Comparison of ENCODE assay signal across 9 cellular contexts in the genomic region with DNA sequence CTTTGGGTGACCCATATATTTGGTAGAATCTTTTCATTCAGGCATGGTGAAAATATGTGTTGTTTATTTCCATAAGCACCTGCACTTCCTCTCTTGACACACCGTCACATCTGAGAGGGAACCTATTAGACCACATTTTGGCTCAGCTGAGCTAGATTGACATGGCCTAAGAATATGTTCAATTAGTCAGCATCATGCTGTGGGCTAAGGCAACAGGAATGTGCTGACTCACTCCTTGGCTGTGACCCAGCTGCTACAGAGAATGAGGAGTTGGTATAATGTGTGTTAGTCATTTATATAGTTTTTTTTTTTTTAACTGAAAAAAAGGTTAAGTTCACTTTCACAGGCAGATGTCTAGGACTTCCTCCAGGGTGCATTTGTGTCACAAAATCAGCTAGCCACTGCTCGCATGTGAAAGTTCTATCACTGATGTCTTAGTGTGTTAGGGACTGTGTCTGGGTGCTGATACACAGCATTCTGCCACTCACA.
DNase-seq lines count a peak whose midpoint lies in the region; ATAC-seq and TF ChIP-seq lines count a peak whose summit lies in the region.
"Had no signal": no experiment of that assay in that cellular context is flagged by ENCODE, and none has a peak within 500 bp of the region (broad histone marks: within the 10 kb centered on the region; RNA-seq: fewer than 3 reads in every experiment).

No MANE protein-coding gene starts in this region.

- peak; percentile 26 for ATAC-seq in activated CD4-positive, alpha-beta T cell treated with anti-CD3 and anti-CD28 coated beads for 36 hours
- ATAC-seq in SK-N-SH treated with all-trans-retinoic acid at 6 μM for 48 hours (peak; percentile 97), gastroesophageal sphincter (peak; percentile 78)

- no peaks in the 10 kb centered on the region for H3K27me3 ChIP-seq in gastroesophageal sphincter

- H3K27ac Mint-ChIP-seq in activated CD4-positive, alpha-beta T cell treated with anti-CD3 and anti-CD28 coated beads for 36 hours, result no peak overlapping the region
- H3K27ac Mint-ChIP-seq in HFFc6, result peak overlapping the region; percentile 88
- H3K27ac Mint-ChIP-seq: dendritic cell treated with granulocyte-macrophage colony-stimulating factor and Interleukin-4, amounts not matched to agents 40 ng/mL and 50 ng/mL, for 4 days had no signal

- POLR2A ChIA-PET in activated CD4-positive, alpha-beta T cell treated with anti-CD3 and anti-CD28 coated beads for 36 hours (lab: Charles Lee), result no interaction called here

- H3K36me3 Mint-ChIP-seq in activated CD4-positive, alpha-beta T cell treated with anti-CD3 and anti-CD28 coated beads for 36 hours (ENCODE audit: low read depth), result no peaks in the 10 kb centered on the region
- no peaks in the 10 kb centered on the region for H3K36me3 Mint-ChIP-seq in HFFc6 (ENCODE audit: low read depth)

- H3K4me3 ChIP-seq in gastroesophageal sphincter, result no peak overlapping the region

- H3K9me3 ChIP-seq in gastroesophageal sphincter, result no peaks in the 10 kb centered on the region

- H3K4me1 ChIP-seq in gastroesophageal sphincter, result peaks cover 0 to 18% (median 0%) of the 10 kb centered on the region in 3 donors

- H3K4me3 Mint-ChIP-seq in activated CD4-positive, alpha-beta T cell treated with anti-CD3 and anti-CD28 coated beads for 36 hours, result no peak overlapping the region
- H3K4me3 Mint-ChIP-seq in HFFc6, result peak overlapping the region; percentile 70
- H3K4me3 Mint-ChIP-seq: dendritic cell treated with granulocyte-macrophage colony-stimulating factor and Interleukin-4, amounts not matched to agents 40 ng/mL and 50 ng/mL, for 4 days had no signal

- CTCF ChIA-PET in activated CD4-positive, alpha-beta T cell treated with anti-CD3 and anti-CD28 coated beads for 36 hours (lab: Charles Lee), result no interaction called here

- peak; percentile 39 for DNase-seq in activated CD4-positive, alpha-beta T cell treated with anti-CD3 and anti-CD28 coated beads for 36 hours
- DNase-seq in activated CD4-positive, alpha-beta T cell treated with anti-CD3 and anti-CD28 coated beads, Interleukin-2, amount 50 U/mL, for 48 hours, result no peak
- DNase-seq in HFFc6 (peak; percentile 98), Kasumi-1 (lab: John Stamatoyannopoulos, UW) (peak; percentile 63 to 68), pons (ENCODE audit: low spot score) (peak; percentile 89), mesenteric fat pad (ENCODE audit: low spot score) (no peak)

- H3K4me1 Mint-ChIP-seq in activated CD4-positive, alpha-beta T cell treated with anti-CD3 and anti-CD28 coated beads for 36 hours, result no peaks in the 10 kb centered on the region
- H3K4me1 Mint-ChIP-seq in HFFc6 (ENCODE audit: low read depth), result peaks cover 19% of the 10 kb centered on the region

- TF ChIP-seq POLR2A in gastroesophageal sphincter (IDR thresholded peaks at IDR 0.05), result no peak

- TF ChIP-seq CTCF in HFFc6 (IDR thresholded peaks at IDR 0.05) (peak; percentile 38; the same call in 1 of the 2 replicates), gastroesophageal sphincter (IDR thresholded peaks at IDR 0.05) (no peak)

- no peak for TF ChIP-seq EP300 in gastroesophageal sphincter (IDR thresholded peaks at IDR 0.05)

- 8 to 23% methylated on average over 2 of the region's 2 CpGs for WGBS in gastroesophageal sphincter (ENCODE audit: low coverage in 1 of 2), 2 donors

- H3K36me3 ChIP-seq in gastroesophageal sphincter, result no peaks in the 10 kb centered on the region

- no peak overlapping the region for H3K27ac ChIP-seq in gastroesophageal sphincter

- H3K9me3 Mint-ChIP-seq in activated CD4-positive, alpha-beta T cell treated with anti-CD3 and anti-CD28 coated beads for 36 hours (ENCODE audit: low read depth), result peaks cover 2% of the 10 kb centered on the region
- H3K9me3 Mint-ChIP-seq in HFFc6, result no peaks in the 10 kb centered on the region

- H3K27me3 Mint-ChIP-seq in activated CD4-positive, alpha-beta T cell treated with anti-CD3 and anti-CD28 coated beads for 36 hours, result no peaks in the 10 kb centered on the region
- H3K27me3 Mint-ChIP-seq in HFFc6 (ENCODE audit: insufficient read depth), result peaks cover 23% of the 10 kb centered on the region
- H3K27me3 Mint-ChIP-seq: dendritic cell treated with granulocyte-macrophage colony-stimulating factor and Interleukin-4, amounts not matched to agents 40 ng/mL and 50 ng/mL, for 4 days had no signal

- intact Hi-C loops in activated CD4-positive, alpha-beta T cell treated with anti-CD3 and anti-CD28 coated beads for 36 hours (cut with DNase I, micrococcal nuclease), result no loop called here

TF ChIP-seq in SK-N-SH treated with all-trans-retinoic acid at 6 μM for 48 hours, 23 proteins besides CTCF, POLR2A, EP300 and RAD21:
- TF ChIP-seq GLIS3 (CRISPR knock-in tag; IDR thresholded peaks at IDR 0.05) (no peak), ISL1 (CRISPR knock-in tag; IDR thresholded peaks at IDR 0.05) (peak; percentile 92), ZFP30 (CRISPR knock-in tag; IDR thresholded peaks at IDR 0.05) (no peak), ZFP3 (CRISPR knock-in tag; IDR thresholded peaks at IDR 0.05) (no peak), TCF4 (CRISPR knock-in tag; IDR thresholded peaks at IDR 0.05; ENCODE audit: borderline replicate concordance) (no peak), ZC3H10 (CRISPR knock-in tag; IDR thresholded peaks at IDR 0.05) (no peak), CSDC2 (CRISPR knock-in tag; IDR thresholded peaks at IDR 0.05) (0 out of 2 replicates have a peak, but pooled peaks have one; percentile 60), ZNF8 (CRISPR knock-in tag; IDR thresholded peaks at IDR 0.05) (no peak), TOX (CRISPR knock-in tag; IDR thresholded peaks at IDR 0.05; ENCODE audit: borderline replicate concordance) (peak; percentile 39; the same call in 1 of the 2 replicates), SNAI2 (CRISPR knock-in tag; IDR thresholded peaks at IDR 0.05) (no peak), BACH2 (CRISPR knock-in tag; IDR thresholded peaks at IDR 0.05; ENCODE audit: borderline replicate concordance) (peak; percentile 73; the same call in 1 of the 2 replicates)
- TF ChIP-seq, protein P1, sequence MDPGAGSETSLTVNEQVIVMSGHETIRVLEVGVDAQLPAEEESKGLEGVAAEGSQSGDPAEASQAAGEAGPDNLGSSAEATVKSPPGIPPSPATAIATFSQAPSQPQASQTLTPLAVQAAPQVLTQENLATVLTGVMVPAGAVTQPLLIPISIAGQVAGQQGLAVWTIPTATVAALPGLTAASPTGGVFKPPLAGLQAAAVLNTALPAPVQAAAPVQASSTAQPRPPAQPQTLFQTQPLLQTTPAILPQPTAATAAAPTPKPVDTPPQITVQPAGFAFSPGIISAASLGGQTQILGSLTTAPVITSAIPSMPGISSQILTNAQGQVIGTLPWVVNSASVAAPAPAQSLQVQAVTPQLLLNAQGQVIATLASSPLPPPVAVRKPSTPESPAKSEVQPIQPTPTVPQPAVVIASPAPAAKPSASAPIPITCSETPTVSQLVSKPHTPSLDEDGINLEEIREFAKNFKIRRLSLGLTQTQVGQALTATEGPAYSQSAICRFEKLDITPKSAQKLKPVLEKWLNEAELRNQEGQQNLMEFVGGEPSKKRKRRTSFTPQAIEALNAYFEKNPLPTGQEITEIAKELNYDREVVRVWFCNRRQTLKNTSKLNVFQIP (CRISPR knock-in tag; IDR thresholded peaks at IDR 0.05; ENCODE audit: borderline replicate concordance, low read depth), result 0 out of 2 replicates have a peak, but pooled peaks have one; percentile 35
- TF ChIP-seq, protein P2, sequence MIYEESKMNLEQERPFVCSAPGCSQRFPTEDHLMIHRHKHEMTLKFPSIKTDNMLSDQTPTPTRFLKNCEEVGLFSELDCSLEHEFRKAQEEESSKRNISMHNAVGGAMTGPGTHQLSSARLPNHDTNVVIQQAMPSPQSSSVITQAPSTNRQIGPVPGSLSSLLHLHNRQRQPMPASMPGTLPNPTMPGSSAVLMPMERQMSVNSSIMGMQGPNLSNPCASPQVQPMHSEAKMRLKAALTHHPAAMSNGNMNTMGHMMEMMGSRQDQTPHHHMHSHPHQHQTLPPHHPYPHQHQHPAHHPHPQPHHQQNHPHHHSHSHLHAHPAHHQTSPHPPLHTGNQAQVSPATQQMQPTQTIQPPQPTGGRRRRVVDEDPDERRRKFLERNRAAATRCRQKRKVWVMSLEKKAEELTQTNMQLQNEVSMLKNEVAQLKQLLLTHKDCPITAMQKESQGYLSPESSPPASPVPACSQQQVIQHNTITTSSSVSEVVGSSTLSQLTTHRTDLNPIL (CRISPR knock-in tag; IDR thresholded peaks at IDR 0.05; ENCODE audit: low read depth), result peak; percentile 79; the same call in 1 of the 2 replicates

Comparison
In these comparisons a context has a peak if more than half of its experiments do, and no peak if none do; other contexts are left out.
1. DNase-seq: peak in activated CD4-positive, alpha-beta T cell treated with anti-CD3 and anti-CD28 coated beads for 36 hours (single experiment), HFFc6 (single experiment), Kasumi-1 (2 of 2) and pons (single experiment); none in activated CD4-positive, alpha-beta T cell treated with anti-CD3 and anti-CD28 coated beads, Interleukin-2, amount 50 U/mL, for 48 hours (0 of 2) and mesenteric fat pad (single experiment).
2. ATAC-seq: peak in every context shown above with its lines; median percentile 97 in SK-N-SH treated with all-trans-retinoic acid at 6 μM for 48 hours; 78 in gastroesophageal sphincter; 26 in activated CD4-positive, alpha-beta T cell treated with anti-CD3 and anti-CD28 coated beads for 36 hours.